ENCODE assay signal across 8 cellular contexts in the genomic region with DNA sequence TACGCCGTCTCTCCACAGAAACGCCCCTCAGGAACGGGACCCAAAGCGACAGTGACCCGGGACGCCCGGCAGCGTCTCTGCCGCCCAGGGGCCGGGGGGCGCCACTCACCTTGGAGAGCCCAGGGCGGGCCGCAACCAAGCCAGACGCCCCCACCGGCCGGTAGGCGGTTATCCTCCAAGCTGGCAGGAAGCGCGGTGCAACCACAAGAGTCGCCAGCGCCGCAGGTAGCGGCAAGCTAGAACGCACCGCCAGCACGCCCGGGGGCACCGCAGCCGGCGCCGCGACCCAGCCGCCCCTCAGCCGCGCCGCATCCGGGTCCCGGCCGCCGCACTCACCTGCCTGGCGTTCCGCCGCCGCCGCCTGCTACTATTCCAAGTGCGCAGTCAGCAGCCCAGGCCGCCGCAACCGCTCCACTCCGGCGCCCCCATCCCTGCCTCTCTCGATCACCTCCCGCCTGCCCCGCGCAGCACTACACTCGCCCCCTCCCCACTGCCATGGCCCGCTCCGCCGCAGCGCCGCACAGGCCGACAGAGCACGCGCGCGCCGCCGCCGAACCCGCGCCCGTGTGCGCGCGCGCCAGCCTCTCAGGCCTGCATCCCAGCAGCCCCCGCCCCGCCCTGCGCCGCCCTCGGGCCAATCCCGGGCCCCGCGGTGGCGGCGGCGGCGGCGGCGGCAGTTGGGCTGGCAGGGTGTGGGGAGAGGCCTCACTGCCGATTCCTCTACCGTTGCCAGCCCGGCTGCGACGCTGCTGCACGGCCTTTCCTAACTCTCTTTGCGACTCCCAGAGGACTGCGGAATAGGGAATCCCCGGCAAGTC.
A peak's percentile ranks its signal among the peaks of the same experiment; 100 is the strongest.
DNase-seq lines count a peak whose midpoint lies in the region; ATAC-seq and TF ChIP-seq lines count a peak whose summit lies in the region.

A gene (minus strand): TSS at position 570 of the 818 bp plus-strand sequence. CDS start 75,585 bp downstream, outside the sequence.

- H3K36me3 Mint-ChIP-seq in nephron (ENCODE audit: low read depth), result peaks cover 11% of the 10 kb centered on the region
- H3K36me3 Mint-ChIP-seq in stimulated activated naive CD8-positive, alpha-beta T cell treated with anti-CD3 and anti-CD28 coated beads, Interleukin-15, Interleukin-2, amounts not matched to agents 100 ng/mL and 50 ng/mL, for 24 hours (ENCODE audit: low read depth), result peaks cover 17% of the 10 kb centered on the region

- H3K27me3 Mint-ChIP-seq in nephron (ENCODE audit: low read depth), result no peaks in the 10 kb centered on the region
- no peaks in the 10 kb centered on the region for H3K27me3 Mint-ChIP-seq in stimulated activated naive CD8-positive, alpha-beta T cell treated with anti-CD3 and anti-CD28 coated beads, Interleukin-15, Interleukin-2, amounts not matched to agents 100 ng/mL and 50 ng/mL, for 24 hours

- H3K4me1 Mint-ChIP-seq in nephron, result peaks cover 8% of the 10 kb centered on the region
- peaks cover 22% of the 10 kb centered on the region for H3K4me1 Mint-ChIP-seq in stimulated activated naive CD8-positive, alpha-beta T cell treated with anti-CD3 and anti-CD28 coated beads, Interleukin-15, Interleukin-2, amounts not matched to agents 100 ng/mL and 50 ng/mL, for 24 hours (ENCODE audit: low read depth)

- H3K9me3 ChIP-seq in KOPT-K1 (ENCODE audit: insufficient read depth, low read length, poor library complexity, severe bottlenecking), result no peaks in the 10 kb centered on the region

- H3K9me3 Mint-ChIP-seq in nephron, result no peaks in the 10 kb centered on the region
- no peaks in the 10 kb centered on the region for H3K9me3 Mint-ChIP-seq in stimulated activated naive CD8-positive, alpha-beta T cell treated with anti-CD3 and anti-CD28 coated beads, Interleukin-15, Interleukin-2, amounts not matched to agents 100 ng/mL and 50 ng/mL, for 24 hours

- H3K27ac Mint-ChIP-seq in nephron, result peak within 1 kb of the TSS; percentile 94 to 99 (median 97)
- H3K27ac Mint-ChIP-seq in stimulated activated naive CD8-positive, alpha-beta T cell treated with anti-CD3 and anti-CD28 coated beads, Interleukin-15, Interleukin-2, amounts not matched to agents 100 ng/mL and 50 ng/mL, for 24 hours, result peak within 1 kb of the TSS; percentile 98

- TF ChIP-seq CTCF in nephron (IDR thresholded peaks at IDR 0.05; ENCODE audit: unreplicated experiment in 3 of 3), result peak; percentile 23 to 37 (median 30)

- peak within 1 kb of the TSS; percentile 84 for H3K27ac ChIP-seq in KOPT-K1 (ENCODE audit: low read depth, low read length, poor library complexity, severe bottlenecking)

- peak; percentile 89 for ATAC-seq in GM21717 (IDR thresholded peaks at IDR 0.05; ENCODE audit: unreplicated experiment)

- H3K36me3 ChIP-seq in KOPT-K1 (ENCODE audit: insufficient read depth, low read length), result no peaks in the 10 kb centered on the region

- peak; percentile 68 for DNase-seq in DMS79 (lab: John Stamatoyannopoulos, UW)
- DNase-seq in RKO (ENCODE audit: low spot score), result peak; percentile 90
- DNase-seq in activated T-helper 1 cell treated with anti-CD3 and anti-CD28 coated beads, Interleukin-2, amount 50 U/mL, for 16 hours (ENCODE audit: low read depth in 1 of 2, low spot score in 1 of 2), result peak; percentile 74 to 81
- peak; percentile 86 for DNase-seq in fibroblast of gingiva (ENCODE audit: low read depth)

- peak within 1 kb of the TSS; percentile 91 to 92 (median 91) for H3K4me3 Mint-ChIP-seq in nephron
- peak within 1 kb of the TSS; percentile 94 for H3K4me3 Mint-ChIP-seq in stimulated activated naive CD8-positive, alpha-beta T cell treated with anti-CD3 and anti-CD28 coated beads, Interleukin-15, Interleukin-2, amounts not matched to agents 100 ng/mL and 50 ng/mL, for 24 hours

Comparison
In these comparisons a context has a peak if more than half of its experiments do, and no peak if none do; other contexts are left out.
1. Peak in every context shown above with its lines: DNase-seq, ATAC-seq and H3K27ac ChIP-seq.